9 cellular contexts compared by ENCODE assay signal in genomic region chr17:12730931-12731521, GRCh38. TPM values are rescaled to one million over a fixed set of nuclear protein-coding genes. Genes with fewer than 3 reads are reported as not detected.
DNase-seq lines count a peak whose midpoint lies in the region; TF ChIP-seq lines count a peak whose summit lies in the region.
"Had no signal": no experiment of that assay in that cellular context is flagged by ENCODE, and none has a peak within 500 bp of the region (broad histone marks: within the 10 kb centered on the region; RNA-seq: fewer than 3 reads in every experiment).

No MANE protein-coding gene starts in this region.

- H3K27ac ChIP-seq in osteoblast (ENCODE audit: low read depth, low read length): peak overlapping the region; percentile 44
- H3K27ac ChIP-seq: HL-60 had no signal

- H3K9ac ChIP-seq in adipocyte (ENCODE audit: low read length): no peak overlapping the region

- intact Hi-C loops in cardiac septum (cut with DNase I): loop anchor here (2.0 to 10.0 kb wide), 2 partner anchors 60 to 366 kb away; no protein-coding TSS in a partner anchor

- H3K4me1 ChIP-seq in adipocyte (ENCODE audit: control insufficient read depth, insufficient read depth, low read length): peaks cover 30% of the 10 kb centered on the region
- H3K4me1 ChIP-seq in osteoblast (ENCODE audit: insufficient read depth, low read length): peaks cover 17% of the 10 kb centered on the region

- peak; percentile 80 for DNase-seq in Caki2 (ENCODE audit: low read depth)
- peak; percentile 76 for DNase-seq in adipocyte (ENCODE audit: low read depth)
- peak; percentile 93 for DNase-seq in cardiac septum (ENCODE audit: low spot score)
- DNase-seq in osteoblast (ENCODE audit: insufficient read length, low spot score, missing footprints): peak; percentile 76
- DNase-seq in activated gamma-delta T cell treated with Interleukin-2 at 50 U/mL for 16 hours: no peak
- DNase-seq in OCI-M2 (lab: John Stamatoyannopoulos, UW; ENCODE audit: unreplicated experiment): no peak
- no peak for DNase-seq in putamen (ENCODE audit: low spot score)
- no peak for DNase-seq in NCI-H2029 (lab: John Stamatoyannopoulos, UW)

- H3K4me3 ChIP-seq in adipocyte (ENCODE audit: low read length) (no peak overlapping the region), osteoblast (ENCODE audit: insufficient read depth, low read length) (no peak overlapping the region)

- in situ Hi-C loops in Caki2 (cut with HindIII; ENCODE audit: low pct_unique_long_range_greater_than_20kb, low sequenced_read_pairs): no loop called here

- H3K27me3 ChIP-seq in adipocyte (replicated peaks; ENCODE audit: control insufficient read depth, insufficient read depth, low read length) (no peaks in the 10 kb centered on the region), osteoblast (ENCODE audit: insufficient read depth, low read length) (no peaks in the 10 kb centered on the region)

- H4K20me1 ChIP-seq in osteoblast (ENCODE audit: insufficient read depth, low read length): no peaks in the 10 kb centered on the region

- no peak for TF ChIP-seq CTCF in osteoblast (IDR thresholded peaks at IDR 0.05; ENCODE audit: extremely low read depth, low read depth, low read length)

- no peaks in the 10 kb centered on the region for H3K36me3 ChIP-seq in adipocyte (ENCODE audit: control insufficient read depth, insufficient read depth, low read length, severe bottlenecking)
- H3K36me3 ChIP-seq in osteoblast (ENCODE audit: insufficient read depth, low read length): no peaks in the 10 kb centered on the region

- peak overlapping the region; percentile 11 for H2AFZ ChIP-seq in osteoblast (ENCODE audit: low read length)

- H3K4me2 ChIP-seq in osteoblast (ENCODE audit: insufficient read depth, low read length): no peak overlapping the region

- H3K9me3 ChIP-seq in adipocyte (ENCODE audit: control insufficient read depth, low read length) (no peaks in the 10 kb centered on the region), osteoblast (ENCODE audit: low read depth, low read length) (no peaks in the 10 kb centered on the region)

- no peaks in the 10 kb centered on the region for H3K79me2 ChIP-seq in osteoblast (ENCODE audit: insufficient read depth, low read length)

RNA-seq across cellular contexts. Expression of gene ARHGAP44, which starts 58.3 kb away (rescaled TPM):
- total RNA-seq in Caki2 (2014; rRNA removed; shearing (Covaris generic); ENCODE audit: low replicate concordance): 0.64 TPM in 1 of 2 replicates, not detected in the other
- total RNA-seq in cardiac septum: 8.3 TPM
- total RNA-seq in osteoblast: 2.9 and 4.3 TPM in 2 replicates

Comparison
In these comparisons a context has a peak if more than half of its experiments do, and no peak if none do; other contexts are left out.
1. DNase-seq: peak in Caki2 (single experiment), adipocyte (single experiment), cardiac septum (single experiment) and osteoblast (single experiment); none in activated gamma-delta T cell treated with Interleukin-2 at 50 U/mL for 16 hours (single experiment), OCI-M2 (single experiment), putamen (single experiment) and NCI-H2029 (single experiment).